22 cellular contexts compared by ENCODE assay signal in the genomic region with DNA sequence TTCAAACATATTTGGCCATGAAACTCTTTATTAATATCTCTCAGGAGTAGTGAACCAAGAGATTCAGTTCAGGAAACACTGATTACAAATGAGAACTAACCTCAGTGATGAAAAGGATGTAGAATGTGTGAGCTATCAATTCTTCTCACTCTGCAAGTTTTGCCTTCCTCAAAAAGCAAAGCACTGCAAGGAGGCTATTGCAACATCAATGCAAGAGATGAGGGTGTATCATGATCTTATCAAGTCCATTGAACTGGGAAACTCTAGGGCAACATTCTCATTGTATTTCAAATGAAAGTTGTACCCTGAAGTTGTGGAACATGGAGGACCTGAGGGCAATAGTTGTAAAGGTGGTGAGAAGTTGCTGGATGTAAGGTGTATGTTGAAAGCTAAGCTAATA. TPM values are rescaled to one million over a fixed set of nuclear protein-coding genes. Genes with fewer than 3 reads are reported as not detected.
DNase-seq lines count a peak whose midpoint lies in the region; ATAC-seq and TF ChIP-seq lines count a peak whose summit lies in the region.
"Had no signal": no experiment of that assay in that cellular context is flagged by ENCODE, and none has a peak within 500 bp of the region (broad histone marks: within the 10 kb centered on the region; RNA-seq: fewer than 3 reads in every experiment).

No MANE protein-coding gene starts in this region.

- no peak overlapping the region for H4K91ac ChIP-seq in IMR-90 (ENCODE audit: insufficient read depth, low read depth, low read length)

- H3K56ac ChIP-seq in IMR-90 (ENCODE audit: extremely low read depth, insufficient read depth, low read length): no peak overlapping the region

- H3K4me2 ChIP-seq in IMR-90 (ENCODE audit: low read depth, low read length) (no peak overlapping the region), mammary epithelial cell (ENCODE audit: insufficient read depth, low read depth, low read length) (no peak overlapping the region)
- H3K4me2 ChIP-seq: BLaER1 had no signal

- TF ChIP-seq POLR2A in IMR-90 (IDR thresholded peaks at IDR 0.05; ENCODE audit: low read depth, low read length): no peak
- TF ChIP-seq POLR2A in esophagus muscularis mucosa (IDR thresholded peaks at IDR 0.05; ENCODE audit: low read depth): no peak

- H3K4me1 ChIP-seq in IMR-90 (ENCODE audit: control insufficient read depth, insufficient read depth, low read length) (no peaks in the 10 kb centered on the region), mammary epithelial cell (ENCODE audit: insufficient read depth, low read length) (peaks cover 23% of the 10 kb centered on the region), esophagus muscularis mucosa (no peaks in the 10 kb centered on the region)
- H3K4me1 ChIP-seq: BLaER1, SJCRH30 had no signal

- intact Hi-C loops in IMR-90 (cut with micrococcal nuclease) (no loop called here), mammary epithelial cell (cut with micrococcal nuclease) (no loop called here), esophagus muscularis mucosa (cut with DNase I) (no loop called here)

- no peak for TF ChIP-seq EP300 in esophagus muscularis mucosa (IDR thresholded peaks at IDR 0.05)

- no peak overlapping the region for H2BK5ac ChIP-seq in IMR-90 (ENCODE audit: low read depth, low read length, poor library complexity, severe bottlenecking)

- H2BK120ac ChIP-seq in IMR-90 (ENCODE audit: low read depth, low read length): no peak overlapping the region

- H4K20me1 ChIP-seq in IMR-90 (ENCODE audit: insufficient read depth, low read length): no peaks in the 10 kb centered on the region
- H4K20me1 ChIP-seq in mammary epithelial cell (ENCODE audit: insufficient read depth, low read length): no peaks in the 10 kb centered on the region
- H4K20me1 ChIP-seq: BLaER1 had no signal

- H2AK5ac ChIP-seq in IMR-90 (ENCODE audit: low read depth, low read length): peak overlapping the region; percentile 4; the same call in 1 of the 2 replicates

- no peak overlapping the region for H3K14ac ChIP-seq in IMR-90 (replicated peaks; ENCODE audit: low read depth, low read length)

- no peaks in the 10 kb centered on the region for H3K9me1 ChIP-seq in IMR-90 (ENCODE audit: insufficient read depth, low read length)

- H4K5ac ChIP-seq in IMR-90 (ENCODE audit: low read depth, low read length): no peak overlapping the region

- no peak overlapping the region for H2BK20ac ChIP-seq in IMR-90 (ENCODE audit: low read depth, low read length)

- H3K79me2 ChIP-seq in mammary epithelial cell (ENCODE audit: insufficient read depth, low read length): no peaks in the 10 kb centered on the region

- ATAC-seq in IMR-90 (ENCODE audit: low read depth) (no peak), GM18858 (IDR thresholded peaks at IDR 0.05; ENCODE audit: unreplicated experiment) (no peak)
- ATAC-seq: GM12878, PC-3 had no signal

- no peak overlapping the region for H2BK15ac ChIP-seq in IMR-90 (ENCODE audit: low read depth, low read length)

- no peaks in the 10 kb centered on the region for H3K9me3 ChIP-seq in IMR-90 (ENCODE audit: control insufficient read depth, insufficient read depth, low read length)
- no peaks in the 10 kb centered on the region for H3K9me3 ChIP-seq in mammary epithelial cell (replicated peaks; ENCODE audit: insufficient read depth, low read length)
- no peaks in the 10 kb centered on the region for H3K9me3 ChIP-seq in esophagus muscularis mucosa
- H3K9me3 ChIP-seq: SJCRH30 had no signal

- no peak overlapping the region for H3K9ac ChIP-seq in IMR-90 (ENCODE audit: low read depth, low read length)
- no peak overlapping the region for H3K9ac ChIP-seq in mammary epithelial cell (ENCODE audit: insufficient read depth, low read length)
- H3K9ac ChIP-seq: BLaER1 had no signal

- no peaks in the 10 kb centered on the region for H3K79me1 ChIP-seq in IMR-90 (ENCODE audit: low read depth in 1 of 2, low read length in 2 of 2)

- no peak overlapping the region for H3K4me3 ChIP-seq in IMR-90 (ENCODE audit: insufficient read depth, low read depth, low read length)
- no peak overlapping the region for H3K4me3 ChIP-seq in mammary epithelial cell (replicated peaks in 1 of 3; ENCODE audit: insufficient read depth in 1 of 3, low read depth in 2 of 3, low read length in 3 of 3)
- no peak overlapping the region for H3K4me3 ChIP-seq in foreskin fibroblast (ENCODE audit: low read depth in 1 of 2, low read length in 2 of 2)
- H3K4me3 ChIP-seq in esophagus muscularis mucosa: no peak overlapping the region
- H3K4me3 ChIP-seq: BLaER1, GM12878, SJCRH30 had no signal

- H3K36me3 ChIP-seq in IMR-90 (ENCODE audit: control insufficient read depth, insufficient read depth, low read length) (no peaks in the 10 kb centered on the region), mammary epithelial cell (ENCODE audit: insufficient read depth, low read length) (no peaks in the 10 kb centered on the region), esophagus muscularis mucosa (no peaks in the 10 kb centered on the region)
- H3K36me3 ChIP-seq: BLaER1, SJCRH30 had no signal

- no peak overlapping the region for H3K27ac ChIP-seq in IMR-90 (ENCODE audit: insufficient read depth, low read length)
- H3K27ac ChIP-seq in mammary epithelial cell (ENCODE audit: insufficient read depth, low read depth, low read length): no peak overlapping the region
- H3K27ac ChIP-seq in esophagus muscularis mucosa (replicated peaks in 1 of 4): no peak overlapping the region
- H3K27ac ChIP-seq: BLaER1, SJCRH30 had no signal

- H3K23ac ChIP-seq in IMR-90 (ENCODE audit: low read depth, low read length): no peak overlapping the region

- in situ Hi-C loops in IMR-90 (cut with MboI; ENCODE audit: low sequenced_read_pairs): no loop called here
- in situ Hi-C loops in mammary epithelial cell (cut with MboI; ENCODE audit: low sequenced_read_pairs in 2 of 2): no loop called here

- no peak for TF ChIP-seq RAD21 in IMR-90 (IDR thresholded peaks at IDR 0.05; ENCODE audit: low read length)

- no peak overlapping the region for H3K4ac ChIP-seq in IMR-90 (ENCODE audit: low read depth, low read length)

- DNase-seq in EH (ENCODE audit: low read depth) (peak; percentile 25), IMR-90 (no peak), mammary epithelial cell (peak; percentile 41), foreskin fibroblast (peak; percentile 46 to 66), esophagus muscularis mucosa (ENCODE audit: extremely low spot score) (no peak)
- DNase-seq in effector CD8-positive, alpha-beta T cell (lab: John Stamatoyannopoulos, UW): no peak
- DNase-seq: Calu3; CD4-positive, alpha-beta memory T cell; EL; GOT3; KBM-7; NCI-H1092 treated with DMSO at 0.1 percent for 48 hours; NCI-H2081; NCI-H2171 treated with DMSO at 0.1 percent for 48 hours; NCI-H446 treated with DMSO at 0.1 percent for 48 hours; PC-3; RPMI8226; SJCRH30 had no signal

- no peak overlapping the region for H4K8ac ChIP-seq in IMR-90 (ENCODE audit: low read depth in 2 of 2, low read length in 2 of 2)

- H3K18ac ChIP-seq in IMR-90 (ENCODE audit: low read depth, low read length): no peak overlapping the region

- H2AFZ ChIP-seq in IMR-90 (replicated peaks; ENCODE audit: low read length, poor library complexity) (no peak overlapping the region), mammary epithelial cell (ENCODE audit: low read depth, low read length) (no peak overlapping the region)

- CTCF ChIA-PET in IMR-90 (lab: Yijun Ruan, JAX): no interaction called here
- CTCF ChIA-PET in mammary epithelial cell (lab: Charles Lee; ENCODE audit: low non-redundant PET): no interaction called here

- no peaks in the 10 kb centered on the region for H3K27me3 ChIP-seq in IMR-90 (ENCODE audit: control insufficient read depth, insufficient read depth, low read length)
- H3K27me3 ChIP-seq in mammary epithelial cell (ENCODE audit: insufficient read depth, low read length): no peaks in the 10 kb centered on the region
- H3K27me3 ChIP-seq in esophagus muscularis mucosa: no peaks in the 10 kb centered on the region
- H3K27me3 ChIP-seq: BLaER1, SJCRH30 had no signal

- TF ChIP-seq CTCF in IMR-90 (conservative IDR thresholded peaks at IDR 0.05; ENCODE audit: low read depth, low read length) (no peak), mammary epithelial cell (conservative IDR thresholded peaks at IDR 0.05 in 1 of 2, IDR thresholded peaks at IDR 0.05 in 1 of 2; ENCODE audit: extremely low read depth in 1 of 2, insufficient read depth in 1 of 2, low read depth in 1 of 2, low read length in 2 of 2) (no peak), foreskin fibroblast (IDR thresholded peaks at IDR 0.05; ENCODE audit: low read depth, low read length) (no peak), esophagus muscularis mucosa (IDR thresholded peaks at IDR 0.05) (no peak)

- dilution Hi-C loops in IMR-90 (cut with HindIII; ENCODE audit: low sequenced_read_pairs, unreplicated experiment): no loop called here
- dilution Hi-C loops in mammary epithelial cell (cut with HindIII; ENCODE audit: low sequenced_read_pairs): no loop called here

- H2AK9ac ChIP-seq in IMR-90 (replicated peaks; ENCODE audit: low read depth, low read length, poor library complexity): no peak overlapping the region

- BruUV-seq in IMR-90 (replicated peaks; lab: Mats Ljungman, UMichigan) (no TSS peak), mammary epithelial cell (replicated peaks; lab: Mats Ljungman, UMichigan) (no TSS peak)

- POLR2A ChIA-PET in IMR-90 (lab: Charles Lee; ENCODE audit: unreplicated experiment): no interaction called here

TF ChIP-seq in IMR-90, 13 proteins besides CTCF, POLR2A, EP300 and RAD21:
- TF ChIP-seq MAZ (IDR thresholded peaks at IDR 0.05; ENCODE audit: borderline replicate concordance, low read depth, low read length): no peak
- TF ChIP-seq CEBPB (IDR thresholded peaks at IDR 0.05; ENCODE audit: low read depth, low read length): peak; percentile 86
- TF ChIP-seq RCOR1 (IDR thresholded peaks at IDR 0.05; ENCODE audit: insufficient replicate concordance, low read length): no peak

RNA-seq across cellular contexts. Expression of a gene that starts 56.4 kb away (rescaled TPM):
- total RNA-seq in IMR-90 (2012; rRNA removed) (22.9 and 26.9 TPM in 2 replicates), mammary epithelial cell (10 to 100 TPM in 1 of 2 donors, 1 to 10 TPM in 1; 9.0 to 49.0 TPM), esophagus muscularis mucosa (10 to 100 TPM in 1 of 4 donors, 1 to 10 TPM in 3; 4.2 to 10.3 (median 6.9) TPM)
- polyA plus RNA-seq in IMR-90 (2012; rRNA removed) (43.7 and 49.7 TPM in 2 replicates), mammary epithelial cell (26.4 TPM)
- polyA plus RNA-seq in IMR-90 (2012; cell fraction: cytosol; rRNA removed): 22.0 and 30.2 TPM in 2 replicates
- 15.5 and 65.2 TPM in 2 replicates for polyA plus RNA-seq in IMR-90 (2012; cell fraction: nucleus; rRNA removed; ENCODE audit: low replicate concordance)
- 18.5 TPM for polyA minus RNA-seq in mammary epithelial cell
- total RNA-seq: A673; CD4-positive, alpha-beta memory T cell; GM12878 had no signal
- polyA plus RNA-seq: CD4-positive, alpha-beta memory T cell had no signal

Comparison
In these comparisons a context has a peak if more than half of its experiments do, and no peak if none do; other contexts are left out.
1. DNase-seq: peak in EH (single experiment), mammary epithelial cell (single experiment) and foreskin fibroblast (2 of 2); none in IMR-90 (single experiment), esophagus muscularis mucosa (single experiment) and effector CD8-positive, alpha-beta T cell (single experiment).